In the genomic region with DNA sequence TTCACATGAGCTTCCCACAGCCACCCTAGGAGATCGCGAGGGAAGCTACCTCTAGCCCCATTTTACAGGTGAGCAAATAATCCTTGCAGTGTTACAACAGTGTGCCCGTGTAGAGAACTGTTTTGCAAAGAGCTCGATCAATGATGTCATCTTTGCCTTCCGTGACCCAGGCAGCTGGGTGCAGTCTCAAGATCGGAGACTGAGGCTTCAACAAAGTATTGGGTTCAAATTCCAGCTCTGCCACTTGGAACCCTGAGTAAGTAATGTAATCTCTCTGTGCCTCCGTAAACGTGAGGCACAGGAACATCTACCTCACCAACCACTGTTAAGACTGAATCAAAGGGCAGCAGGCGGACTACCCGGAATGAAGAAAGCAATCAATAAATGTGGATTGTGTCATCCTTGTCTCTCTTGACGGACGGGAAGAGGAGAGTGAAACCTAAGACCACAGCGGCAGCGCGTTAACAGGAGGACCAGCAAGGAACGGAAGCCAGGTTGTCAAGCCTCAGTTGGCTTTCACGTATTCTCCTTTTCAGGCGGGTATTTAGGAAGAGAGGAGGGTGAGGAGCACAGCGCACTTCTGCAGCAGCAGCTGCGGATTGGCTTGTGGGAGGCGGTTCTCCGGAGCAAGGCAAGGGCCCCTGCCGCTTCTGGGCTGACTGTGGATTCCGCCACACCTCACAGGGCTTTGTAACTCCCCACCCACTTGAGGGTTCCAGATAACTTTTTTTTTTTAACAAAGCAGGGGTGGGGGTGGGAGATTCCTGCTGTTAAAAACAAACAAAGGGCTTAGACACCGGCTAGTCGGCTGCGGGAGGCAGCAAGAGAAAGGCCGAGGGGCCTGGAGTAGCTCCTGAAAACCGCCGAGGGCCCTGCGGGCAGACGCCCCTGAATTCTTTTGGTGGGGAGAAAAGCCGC, we compare ENCODE assay signal across 8 cellular contexts. TPM values are rescaled to one million over a fixed set of nuclear protein-coding genes. Genes with fewer than 3 reads are reported as not detected.
DNase-seq lines count a peak whose midpoint lies in the region; ATAC-seq and TF ChIP-seq lines count a peak whose summit lies in the region.

No MANE protein-coding gene starts in this region.

- TF ChIP-seq POLR2A in adrenal gland (IDR thresholded peaks at IDR 0.05) = no peak

- H3K4me1 ChIP-seq in thymus (ENCODE audit: control insufficient read depth, insufficient read depth, low read length) = peaks cover 7% of the 10 kb centered on the region
- peaks cover 26 to 31% of the 10 kb centered on the region in 2 donors for H3K4me1 ChIP-seq in adrenal gland (replicated peaks in 1 of 2)

- WGBS in thymus = 40% methylated on average over 33 of the region's 33 CpGs
- WGBS in adrenal gland, 4 donors = 87 to 91% (median 90%) methylated on average over 28 to 33 of the region's 33 CpGs

- peaks cover 8% of the 10 kb centered on the region for H3K36me3 Mint-ChIP-seq in activated naive CD4-positive, alpha-beta T cell treated with anti-CD3 and anti-CD28 coated beads for 36 hours (ENCODE audit: low read depth)
- peaks cover 0 to 15% of the 10 kb centered on the region in 2 donors for H3K36me3 Mint-ChIP-seq in activated naive CD4-positive, alpha-beta T cell treated with anti-CD3 and anti-CD28 coated beads, Interleukin-2, amount 50 U/mL, for 72 hours
- no peaks in the 10 kb centered on the region for H3K36me3 Mint-ChIP-seq in activated naive CD8-positive, alpha-beta T cell

- H3K27me3 ChIP-seq in thymus (ENCODE audit: control insufficient read depth, insufficient read depth) (no peaks in the 10 kb centered on the region), adrenal gland (no peaks in the 10 kb centered on the region)

- peaks cover 17% of the 10 kb centered on the region for H3K27me3 Mint-ChIP-seq in activated naive CD4-positive, alpha-beta T cell treated with anti-CD3 and anti-CD28 coated beads for 36 hours (ENCODE audit: low read depth)
- H3K27me3 Mint-ChIP-seq in activated naive CD8-positive, alpha-beta T cell = no peaks in the 10 kb centered on the region

- ATAC-seq in activated naive CD4-positive, alpha-beta T cell treated with anti-CD3 and anti-CD28 coated beads, Interleukin-2, amount 50 U/mL, for 72 hours = no peak
- ATAC-seq in left colon = peak; percentile 37
- no peak for ATAC-seq in GM18858 (IDR thresholded peaks at IDR 0.05; ENCODE audit: unreplicated experiment)
- ATAC-seq in HG03521 (IDR thresholded peaks at IDR 0.05; ENCODE audit: unreplicated experiment) = no peak

- H3K27ac ChIP-seq in thymus (ENCODE audit: low read depth) (peak overlapping the region; percentile 67), adrenal gland (no peak overlapping the region)

- H3K36me3 ChIP-seq in thymus (ENCODE audit: control insufficient read depth, insufficient read depth) (no peaks in the 10 kb centered on the region), adrenal gland (replicated peaks in 1 of 2) (no peaks in the 10 kb centered on the region)

- H3K4me1 Mint-ChIP-seq in activated naive CD4-positive, alpha-beta T cell treated with anti-CD3 and anti-CD28 coated beads for 36 hours (ENCODE audit: low read depth) = peaks cover 38% of the 10 kb centered on the region
- peaks cover 34% of the 10 kb centered on the region for H3K4me1 Mint-ChIP-seq in activated naive CD8-positive, alpha-beta T cell (ENCODE audit: low read depth)

- intact Hi-C loops in activated naive CD4-positive, alpha-beta T cell treated with anti-CD3 and anti-CD28 coated beads for 36 hours (cut with micrococcal nuclease) = no loop called here
- intact Hi-C loops in left colon (cut with DNase I, micrococcal nuclease) = no loop called here
- intact Hi-C loops in adrenal gland (cut with DNase I) = no loop called here

- H3K27ac Mint-ChIP-seq in activated naive CD4-positive, alpha-beta T cell treated with anti-CD3 and anti-CD28 coated beads for 36 hours = no peak overlapping the region
- H3K27ac Mint-ChIP-seq in activated naive CD4-positive, alpha-beta T cell treated with anti-CD3 and anti-CD28 coated beads, Interleukin-2, amount 50 U/mL, for 72 hours = no peak overlapping the region
- H3K27ac Mint-ChIP-seq in activated naive CD8-positive, alpha-beta T cell = peak overlapping the region; percentile 30

- H3K9me3 ChIP-seq in thymus (ENCODE audit: control insufficient read depth) = no peaks in the 10 kb centered on the region
- no peaks in the 10 kb centered on the region for H3K9me3 ChIP-seq in adrenal gland (replicated peaks in 1 of 3)

- peak overlapping the region; percentile 36 for H3K4me3 Mint-ChIP-seq in activated naive CD4-positive, alpha-beta T cell treated with anti-CD3 and anti-CD28 coated beads for 36 hours
- peak overlapping the region; percentile 74 for H3K4me3 Mint-ChIP-seq in activated naive CD8-positive, alpha-beta T cell

- TF ChIP-seq CTCF in adrenal gland (IDR thresholded peaks at IDR 0.05) = no peak

- DNase-seq in activated naive CD4-positive, alpha-beta T cell treated with anti-CD3 and anti-CD28 coated beads for 36 hours = peak; percentile 36
- DNase-seq in activated naive CD4-positive, alpha-beta T cell treated with anti-CD3 and anti-CD28 coated beads, Interleukin-2, amount 50 U/mL, for 72 hours (ENCODE audit: low spot score in 2 of 2) = no peak
- DNase-seq in left colon (peak; percentile 66 to 67), adrenal gland (no peak)

- CTCF ChIA-PET in activated naive CD4-positive, alpha-beta T cell treated with anti-CD3 and anti-CD28 coated beads for 36 hours (lab: Charles Lee) = interaction anchor here (0.6 kb wide), 1 partner anchor 118 kb away, joined by 3 read pairs; no protein-coding TSS in a partner anchor

- H3K9me3 Mint-ChIP-seq in activated naive CD4-positive, alpha-beta T cell treated with anti-CD3 and anti-CD28 coated beads for 36 hours = no peaks in the 10 kb centered on the region
- H3K9me3 Mint-ChIP-seq in activated naive CD4-positive, alpha-beta T cell treated with anti-CD3 and anti-CD28 coated beads, Interleukin-2, amount 50 U/mL, for 72 hours = no peaks in the 10 kb centered on the region
- H3K9me3 Mint-ChIP-seq in activated naive CD8-positive, alpha-beta T cell (ENCODE audit: low read depth) = no peaks in the 10 kb centered on the region

- H3K4me3 ChIP-seq in thymus (ENCODE audit: low read length) (peak overlapping the region; percentile 10), adrenal gland (no peak overlapping the region)

RNA-seq across cellular contexts. Expression of gene SMAD3, which starts 1.5 kb away (rescaled TPM):
- total RNA-seq in activated naive CD4-positive, alpha-beta T cell treated with anti-CD3 and anti-CD28 coated beads for 36 hours = 10 to 100 TPM; 35.1 to 39.2 TPM
- 10 to 100 TPM; 15.4 to 75.9 TPM for total RNA-seq in activated naive CD4-positive, alpha-beta T cell treated with anti-CD3 and anti-CD28 coated beads, Interleukin-2, amount 50 U/mL, for 72 hours
- total RNA-seq in left colon = 10 to 100 TPM; 33.3 to 60.7 TPM
- 21.6 TPM for polyA plus RNA-seq in thymus
- total RNA-seq in adrenal gland = 10 to 100 TPM in 5 of 8 donors, 1 to 10 TPM in 3; 6.7 to 92.0 (median 15.2) TPM
- polyA plus RNA-seq in adrenal gland = 1 to 10 TPM; 6.4 to 7.8 (median 7.2) TPM

Comparison
In these comparisons a context has a peak if more than half of its experiments do, and no peak if none do; other contexts are left out.
1. DNase-seq: peak in activated naive CD4-positive, alpha-beta T cell treated with anti-CD3 and anti-CD28 coated beads for 36 hours (single experiment) and left colon (2 of 2); none in activated naive CD4-positive, alpha-beta T cell treated with anti-CD3 and anti-CD28 coated beads, Interleukin-2, amount 50 U/mL, for 72 hours (0 of 2) and adrenal gland (0 of 7).